1 cellular context compared by ENCODE assay signal in genomic region chr12:57139796-57140649, GRCh38.
TF ChIP-seq lines count a peak whose summit lies in the region.

No MANE protein-coding gene starts in this region.

TF ChIP-seq in GM23338, 12 proteins besides CTCF, POLR2A, EP300 and RAD21 (continued from another document):
- TF ChIP-seq, protein P1, sequence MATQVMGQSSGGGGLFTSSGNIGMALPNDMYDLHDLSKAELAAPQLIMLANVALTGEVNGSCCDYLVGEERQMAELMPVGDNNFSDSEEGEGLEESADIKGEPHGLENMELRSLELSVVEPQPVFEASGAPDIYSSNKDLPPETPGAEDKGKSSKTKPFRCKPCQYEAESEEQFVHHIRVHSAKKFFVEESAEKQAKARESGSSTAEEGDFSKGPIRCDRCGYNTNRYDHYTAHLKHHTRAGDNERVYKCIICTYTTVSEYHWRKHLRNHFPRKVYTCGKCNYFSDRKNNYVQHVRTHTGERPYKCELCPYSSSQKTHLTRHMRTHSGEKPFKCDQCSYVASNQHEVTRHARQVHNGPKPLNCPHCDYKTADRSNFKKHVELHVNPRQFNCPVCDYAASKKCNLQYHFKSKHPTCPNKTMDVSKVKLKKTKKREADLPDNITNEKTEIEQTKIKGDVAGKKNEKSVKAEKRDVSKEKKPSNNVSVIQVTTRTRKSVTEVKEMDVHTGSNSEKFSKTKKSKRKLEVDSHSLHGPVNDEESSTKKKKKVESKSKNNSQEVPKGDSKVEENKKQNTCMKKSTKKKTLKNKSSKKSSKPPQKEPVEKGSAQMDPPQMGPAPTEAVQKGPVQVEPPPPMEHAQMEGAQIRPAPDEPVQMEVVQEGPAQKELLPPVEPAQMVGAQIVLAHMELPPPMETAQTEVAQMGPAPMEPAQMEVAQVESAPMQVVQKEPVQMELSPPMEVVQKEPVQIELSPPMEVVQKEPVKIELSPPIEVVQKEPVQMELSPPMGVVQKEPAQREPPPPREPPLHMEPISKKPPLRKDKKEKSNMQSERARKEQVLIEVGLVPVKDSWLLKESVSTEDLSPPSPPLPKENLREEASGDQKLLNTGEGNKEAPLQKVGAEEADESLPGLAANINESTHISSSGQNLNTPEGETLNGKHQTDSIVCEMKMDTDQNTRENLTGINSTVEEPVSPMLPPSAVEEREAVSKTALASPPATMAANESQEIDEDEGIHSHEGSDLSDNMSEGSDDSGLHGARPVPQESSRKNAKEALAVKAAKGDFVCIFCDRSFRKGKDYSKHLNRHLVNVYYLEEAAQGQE (IDR thresholded peaks at IDR 0.05; ENCODE audit: unreplicated experiment): no peak
- TF ChIP-seq, protein P2, sequence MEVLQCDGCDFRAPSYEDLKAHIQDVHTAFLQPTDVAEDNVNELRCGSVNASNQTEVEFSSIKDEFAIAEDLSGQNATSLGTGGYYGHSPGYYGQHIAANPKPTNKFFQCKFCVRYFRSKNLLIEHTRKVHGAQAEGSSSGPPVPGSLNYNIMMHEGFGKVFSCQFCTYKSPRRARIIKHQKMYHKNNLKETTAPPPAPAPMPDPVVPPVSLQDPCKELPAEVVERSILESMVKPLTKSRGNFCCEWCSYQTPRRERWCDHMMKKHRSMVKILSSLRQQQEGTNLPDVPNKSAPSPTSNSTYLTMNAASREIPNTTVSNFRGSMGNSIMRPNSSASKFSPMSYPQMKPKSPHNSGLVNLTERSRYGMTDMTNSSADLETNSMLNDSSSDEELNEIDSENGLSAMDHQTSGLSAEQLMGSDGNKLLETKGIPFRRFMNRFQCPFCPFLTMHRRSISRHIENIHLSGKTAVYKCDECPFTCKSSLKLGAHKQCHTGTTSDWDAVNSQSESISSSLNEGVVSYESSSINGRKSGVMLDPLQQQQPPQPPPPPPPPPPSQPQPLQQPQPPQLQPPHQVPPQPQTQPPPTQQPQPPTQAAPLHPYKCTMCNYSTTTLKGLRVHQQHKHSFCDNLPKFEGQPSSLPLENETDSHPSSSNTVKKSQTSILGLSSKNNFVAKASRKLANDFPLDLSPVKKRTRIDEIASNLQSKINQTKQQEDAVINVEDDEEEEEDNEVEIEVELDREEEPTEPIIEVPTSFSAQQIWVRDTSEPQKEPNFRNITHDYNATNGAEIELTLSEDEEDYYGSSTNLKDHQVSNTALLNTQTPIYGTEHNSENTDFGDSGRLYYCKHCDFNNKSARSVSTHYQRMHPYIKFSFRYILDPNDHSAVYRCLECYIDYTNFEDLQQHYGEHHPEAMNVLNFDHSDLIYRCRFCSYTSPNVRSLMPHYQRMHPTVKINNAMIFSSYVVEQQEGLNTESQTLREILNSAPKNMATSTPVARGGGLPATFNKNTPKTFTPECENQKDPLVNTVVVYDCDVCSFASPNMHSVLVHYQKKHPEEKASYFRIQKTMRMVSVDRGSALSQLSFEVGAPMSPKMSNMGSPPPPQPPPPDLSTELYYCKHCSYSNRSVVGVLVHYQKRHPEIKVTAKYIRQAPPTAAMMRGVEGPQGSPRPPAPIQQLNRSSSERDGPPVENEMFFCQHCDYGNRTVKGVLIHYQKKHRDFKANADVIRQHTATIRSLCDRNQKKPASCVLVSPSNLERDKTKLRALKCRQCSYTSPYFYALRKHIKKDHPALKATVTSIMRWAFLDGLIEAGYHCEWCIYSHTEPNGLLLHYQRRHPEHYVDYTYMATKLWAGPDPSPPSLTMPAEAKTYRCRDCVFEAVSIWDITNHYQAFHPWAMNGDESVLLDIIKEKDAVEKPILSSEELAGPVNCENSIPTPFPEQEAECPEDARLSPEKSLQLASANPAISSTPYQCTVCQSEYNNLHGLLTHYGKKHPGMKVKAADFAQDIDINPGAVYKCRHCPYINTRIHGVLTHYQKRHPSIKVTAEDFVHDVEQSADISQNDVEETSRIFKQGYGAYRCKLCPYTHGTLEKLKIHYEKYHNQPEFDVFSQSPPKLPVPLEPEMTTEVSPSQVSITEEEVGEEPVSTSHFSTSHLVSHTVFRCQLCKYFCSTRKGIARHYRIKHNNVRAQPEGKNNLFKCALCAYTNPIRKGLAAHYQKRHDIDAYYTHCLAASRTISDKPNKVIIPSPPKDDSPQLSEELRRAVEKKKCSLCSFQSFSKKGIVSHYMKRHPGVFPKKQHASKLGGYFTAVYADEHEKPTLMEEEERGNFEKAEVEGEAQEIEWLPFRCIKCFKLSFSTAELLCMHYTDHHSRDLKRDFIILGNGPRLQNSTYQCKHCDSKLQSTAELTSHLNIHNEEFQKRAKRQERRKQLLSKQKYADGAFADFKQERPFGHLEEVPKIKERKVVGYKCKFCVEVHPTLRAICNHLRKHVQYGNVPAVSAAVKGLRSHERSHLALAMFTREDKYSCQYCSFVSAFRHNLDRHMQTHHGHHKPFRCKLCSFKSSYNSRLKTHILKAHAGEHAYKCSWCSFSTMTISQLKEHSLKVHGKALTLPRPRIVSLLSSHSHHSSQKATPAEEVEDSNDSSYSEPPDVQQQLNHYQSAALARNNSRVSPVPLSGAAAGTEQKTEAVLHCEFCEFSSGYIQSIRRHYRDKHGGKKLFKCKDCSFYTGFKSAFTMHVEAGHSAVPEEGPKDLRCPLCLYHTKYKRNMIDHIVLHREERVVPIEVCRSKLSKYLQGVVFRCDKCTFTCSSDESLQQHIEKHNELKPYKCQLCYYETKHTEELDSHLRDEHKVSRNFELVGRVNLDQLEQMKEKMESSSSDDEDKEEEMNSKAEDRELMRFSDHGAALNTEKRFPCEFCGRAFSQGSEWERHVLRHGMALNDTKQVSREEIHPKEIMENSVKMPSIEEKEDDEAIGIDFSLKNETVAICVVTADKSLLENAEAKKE (CRISPR knock-in tag; IDR thresholded peaks at IDR 0.05): no peak
- TF ChIP-seq STAT1 (IDR thresholded peaks at IDR 0.05; ENCODE audit: unreplicated experiment): no peak
- no peak for TF ChIP-seq EZH2phosphoT487 (IDR thresholded peaks at IDR 0.05; ENCODE audit: unreplicated experiment)
